25 cellular contexts compared by ENCODE assay signal in genomic region chr19:39795001-39795400, GRCh38. TPM values are rescaled to one million over a fixed set of nuclear protein-coding genes. Genes with fewer than 3 reads are reported as not detected.
A peak's percentile ranks its signal among the peaks of the same experiment; 100 is the strongest.
DNase-seq lines count a peak whose midpoint lies in the region; ATAC-seq, FAIRE-seq and TF ChIP-seq lines count a peak whose summit lies in the region.
"Had no signal": no experiment of that assay in that cellular context is flagged by ENCODE, and none has a peak within 500 bp of the region (broad histone marks: within the 10 kb centered on the region; RNA-seq: fewer than 3 reads in every experiment).

No MANE protein-coding gene starts in this region.

- no peaks in the 10 kb centered on the region for H3K36me3 ChIP-seq in mammary epithelial cell (ENCODE audit: insufficient read depth, low read length)
- no peaks in the 10 kb centered on the region for H3K36me3 ChIP-seq in OCI-LY3 (replicated peaks; ENCODE audit: low read depth, low read length)
- H3K36me3 ChIP-seq: colonic mucosa, sigmoid colon, transverse colon had no signal

- H3K9me3 ChIP-seq in mammary epithelial cell (replicated peaks; ENCODE audit: insufficient read depth, low read length) (no peaks in the 10 kb centered on the region), OCI-LY3 (ENCODE audit: insufficient read depth, low read length) (no peaks in the 10 kb centered on the region)
- H3K9me3 ChIP-seq: colonic mucosa, sigmoid colon, transverse colon had no signal

- intact Hi-C loops in mammary epithelial cell (cut with micrococcal nuclease), result no loop called here
- intact Hi-C loops in MCF 10A (cut with micrococcal nuclease), result no loop called here

- 60% methylated on average over 5 of the region's 5 CpGs for WGBS in mammary epithelial cell (ENCODE audit: low coverage, missing lambda C conversion rate)

- H3K79me2 ChIP-seq in mammary epithelial cell (ENCODE audit: insufficient read depth, low read length) (no peaks in the 10 kb centered on the region), OCI-LY3 (ENCODE audit: low read length) (no peaks in the 10 kb centered on the region)

- no peak for TF ChIP-seq CTCF in mammary epithelial cell (conservative IDR thresholded peaks at IDR 0.05 in 1 of 2, IDR thresholded peaks at IDR 0.05 in 1 of 2; ENCODE audit: extremely low read depth in 1 of 2, insufficient read depth in 1 of 2, low read depth in 1 of 2, low read length in 2 of 2)
- no peak for TF ChIP-seq CTCF in MCF 10A (IDR thresholded peaks at IDR 0.05; ENCODE audit: unreplicated experiment)
- no peak for TF ChIP-seq CTCF in OCI-LY3 (IDR thresholded peaks at IDR 0.05; ENCODE audit: low read depth, low read length)

- H3K4me1 Mint-ChIP-seq in MCF 10A (ENCODE audit: insufficient read depth, unreplicated experiment), result no peaks in the 10 kb centered on the region
- peaks cover 9 to 17% of the 10 kb centered on the region in 2 donors for H3K4me1 Mint-ChIP-seq in stimulated activated naive B cell treated with anti-CD40 and anti-IgM and Interleukin-4, amounts not matched to agents 10 μg/mL and 1 μg/mL and 100 μg/mL, for 72 hours

- peak; percentile 76 for FAIRE-seq in GM19239 (lab: Jason Lieb, UNC)

- BruUV-seq in mammary epithelial cell (replicated peaks; lab: Mats Ljungman, UMichigan) (no TSS peak), MCF 10A (replicated peaks; lab: Mats Ljungman, UMichigan) (no TSS peak)

- DNase-seq in mammary epithelial cell (peak; percentile 8), MCF 10A (ENCODE audit: unreplicated experiment) (no peak), GM19239 (ENCODE audit: insufficient read length, low spot score) (peak; percentile 22), DMS53 (lab: John Stamatoyannopoulos, UW) (no peak)
- peak; percentile 45 for DNase-seq in stimulated activated naive B cell treated with anti-CD40 and anti-IgM and Interleukin-4, amounts not matched to agents 10 μg/mL and 1 μg/mL and 100 μg/mL, for 72 hours
- no peak for DNase-seq in stimulated activated CD4-positive, alpha-beta T cell treated with anti-CD3 and anti-CD28 coated beads, Interleukin-2, amount 100 ng/mL, for 24 hours
- DNase-seq: activated CD4-positive, alpha-beta T cell treated with anti-CD3 and anti-CD28 coated beads, Interleukin-2, amount 50 U/mL, for 48 hours; colonic mucosa; COR-L47; glutamatergic neuron; left colon; midbrain; nephron progenitor cell; posterior cingulate gyrus; sigmoid colon; stimulated activated naive CD4-positive, alpha-beta T cell treated with Interleukin-2 at 50 U/mL for 16 hours; T-helper 1 cell; transverse colon had no signal

- no peak overlapping the region for H2AFZ ChIP-seq in mammary epithelial cell (ENCODE audit: low read depth, low read length)
- no peak overlapping the region for H2AFZ ChIP-seq in OCI-LY3 (ENCODE audit: low read depth, low read length)

- H3K4me1 ChIP-seq in mammary epithelial cell (ENCODE audit: insufficient read depth, low read length) (no peaks in the 10 kb centered on the region), OCI-LY3 (ENCODE audit: low read length) (peaks cover 9% of the 10 kb centered on the region)
- H3K4me1 ChIP-seq: colonic mucosa, sigmoid colon, transverse colon had no signal

- H3K36me3 Mint-ChIP-seq in MCF 10A (ENCODE audit: insufficient read depth, unreplicated experiment), result no peaks in the 10 kb centered on the region
- H3K36me3 Mint-ChIP-seq in stimulated activated naive B cell treated with anti-CD40 and anti-IgM and Interleukin-4, amounts not matched to agents 10 μg/mL and 1 μg/mL and 100 μg/mL, for 72 hours, result no peaks in the 10 kb centered on the region

- H3K4me3 ChIP-seq in mammary epithelial cell (replicated peaks in 1 of 3; ENCODE audit: insufficient read depth in 1 of 3, low read depth in 2 of 3, low read length in 3 of 3) (no peak overlapping the region), OCI-LY3 (ENCODE audit: low read length) (no peak overlapping the region)
- H3K4me3 ChIP-seq: colonic mucosa, sigmoid colon, transverse colon had no signal

- H3K9ac ChIP-seq in mammary epithelial cell (ENCODE audit: insufficient read depth, low read length), result no peak overlapping the region
- H3K9ac ChIP-seq in OCI-LY3 (ENCODE audit: low read length), result no peak overlapping the region
- H3K9ac ChIP-seq: KMS-11 had no signal

- H3K27me3 ChIP-seq in mammary epithelial cell (ENCODE audit: insufficient read depth, low read length), result peaks cover 5% of the 10 kb centered on the region
- H3K27me3 ChIP-seq in OCI-LY3 (ENCODE audit: low read depth, low read length), result peaks cover 22% of the 10 kb centered on the region
- H3K27me3 ChIP-seq: colonic mucosa had no signal

- no peaks in the 10 kb centered on the region for H4K20me1 ChIP-seq in mammary epithelial cell (ENCODE audit: insufficient read depth, low read length)
- H4K20me1 ChIP-seq in OCI-LY3 (ENCODE audit: insufficient read depth, low read length), result no peaks in the 10 kb centered on the region

- no peak overlapping the region for H3K4me2 ChIP-seq in mammary epithelial cell (ENCODE audit: insufficient read depth, low read depth, low read length)
- H3K4me2 ChIP-seq in OCI-LY3 (ENCODE audit: low read length), result peak overlapping the region; percentile 50
- H3K4me2 ChIP-seq: KMS-11 had no signal

- no peak overlapping the region for H3K4me3 Mint-ChIP-seq in MCF 10A (ENCODE audit: unreplicated experiment)
- no peak overlapping the region for H3K4me3 Mint-ChIP-seq in stimulated activated naive B cell treated with anti-CD40 and anti-IgM and Interleukin-4, amounts not matched to agents 10 μg/mL and 1 μg/mL and 100 μg/mL, for 72 hours
- H3K4me3 Mint-ChIP-seq: nephron progenitor cell had no signal

- ATAC-seq in stimulated activated naive B cell treated with anti-CD40 and anti-IgM and Interleukin-4, amounts not matched to agents 10 μg/mL and 1 μg/mL and 100 μg/mL, for 72 hours (replicated peaks), result peak; percentile 83 to 85
- ATAC-seq in GM19328 (IDR thresholded peaks at IDR 0.05; ENCODE audit: unreplicated experiment), result no peak
- ATAC-seq: left colon had no signal

- H3K27me3 Mint-ChIP-seq in MCF 10A (ENCODE audit: insufficient read depth, unreplicated experiment), result peaks cover 50% of the 10 kb centered on the region
- peaks cover 9 to 22% of the 10 kb centered on the region in 2 donors for H3K27me3 Mint-ChIP-seq in stimulated activated naive B cell treated with anti-CD40 and anti-IgM and Interleukin-4, amounts not matched to agents 10 μg/mL and 1 μg/mL and 100 μg/mL, for 72 hours

- in situ Hi-C loops in mammary epithelial cell (cut with MboI; ENCODE audit: low sequenced_read_pairs in 2 of 2), result no loop called here

- dilution Hi-C loops in mammary epithelial cell (cut with HindIII; ENCODE audit: low sequenced_read_pairs), result no loop called here

- CTCF ChIA-PET in mammary epithelial cell (lab: Charles Lee; ENCODE audit: low non-redundant PET), result no interaction called here
- CTCF ChIA-PET in MCF 10A (lab: Yijun Ruan, JAX), result interaction anchor here (0.6 to 1.0 kb wide), 5 partner anchors 20 to 192 kb away, joined by 3 to 5 read pairs (median 3); no protein-coding TSS in a partner anchor

- POLR2A ChIA-PET in MCF 10A (lab: Yijun Ruan, JAX), result no interaction called here

- H3K27ac Mint-ChIP-seq in MCF 10A (ENCODE audit: low read depth, unreplicated experiment), result no peak overlapping the region
- peak overlapping the region; percentile 42 for H3K27ac Mint-ChIP-seq in stimulated activated naive B cell treated with anti-CD40 and anti-IgM and Interleukin-4, amounts not matched to agents 10 μg/mL and 1 μg/mL and 100 μg/mL, for 72 hours
- H3K27ac Mint-ChIP-seq: nephron progenitor cell had no signal

- H3K27ac ChIP-seq in mammary epithelial cell (ENCODE audit: insufficient read depth, low read depth, low read length), result no peak overlapping the region
- H3K27ac ChIP-seq in OCI-LY3 (ENCODE audit: low read length), result no peak overlapping the region
- H3K27ac ChIP-seq: colonic mucosa, KMS-11, sigmoid colon, transverse colon, VCaP had no signal

- no peaks in the 10 kb centered on the region for H3K9me3 Mint-ChIP-seq in MCF 10A (ENCODE audit: unreplicated experiment)
- no peaks in the 10 kb centered on the region for H3K9me3 Mint-ChIP-seq in stimulated activated naive B cell treated with anti-CD40 and anti-IgM and Interleukin-4, amounts not matched to agents 10 μg/mL and 1 μg/mL and 100 μg/mL, for 72 hours

RNA-seq across cellular contexts. Expression of gene LEUTX, which starts 16.3 kb away (rescaled TPM):
- total RNA-seq in mammary epithelial cell (not detected), MCF 10A (2022) (not detected in 2 replicates)
- not detected for polyA plus RNA-seq in mammary epithelial cell
- polyA minus RNA-seq in mammary epithelial cell, result not detected
- total RNA-seq: colonic mucosa, Daoy, fibroblast of lung, left colon, sigmoid colon, transverse colon had no signal
- polyA plus RNA-seq: adipose tissue, fibroblast of lung, sigmoid colon had no signal

RNA-seq across cellular contexts. Expression of gene DYRK1B, which starts 39.0 kb away (rescaled TPM):
- total RNA-seq in mammary epithelial cell, result 10 to 100 TPM; 11.7 to 18.2 TPM
- polyA plus RNA-seq in mammary epithelial cell, result 6.9 TPM
- polyA minus RNA-seq in mammary epithelial cell, result 4.3 TPM
- 11.8 and 14.3 TPM in 2 replicates for total RNA-seq in MCF 10A (2022)

RNA-seq across cellular contexts. Expression of gene FBL, which starts 51.2 kb away (rescaled TPM):
- 100 to 1,000 TPM in 1 of 2 donors, 10 to 100 TPM in 1; 72.2 to 261 TPM for total RNA-seq in mammary epithelial cell
- 546 TPM for polyA plus RNA-seq in mammary epithelial cell
- polyA minus RNA-seq in mammary epithelial cell, result 635 TPM
- total RNA-seq in MCF 10A (2022), result 355 and 502 TPM in 2 replicates

RNA-seq across cellular contexts. Expression of gene CLC, which starts 57.2 kb away (rescaled TPM):
- not detected for total RNA-seq in mammary epithelial cell
- polyA plus RNA-seq in mammary epithelial cell, result not detected
- not detected for polyA minus RNA-seq in mammary epithelial cell
- not detected in 2 replicates for total RNA-seq in MCF 10A (2022)
- total RNA-seq: Daoy, fibroblast of lung, sigmoid colon, transverse colon had no signal
- polyA plus RNA-seq: fibroblast of lung had no signal

Comparison
In these comparisons a context has a peak if more than half of its experiments do, and no peak if none do; other contexts are left out.
1. DNase-seq: peak in mammary epithelial cell (single experiment), GM19239 (single experiment) and stimulated activated naive B cell treated with anti-CD40 and anti-IgM and Interleukin-4, amounts not matched to agents 10 μg/mL and 1 μg/mL and 100 μg/mL, for 72 hours (single experiment); none in MCF 10A (single experiment), DMS53 (single experiment) and stimulated activated CD4-positive, alpha-beta T cell treated with anti-CD3 and anti-CD28 coated beads, Interleukin-2, amount 100 ng/mL, for 24 hours (0 of 2).